ENCODE assay signal across 1 cellular context in the genomic region with DNA sequence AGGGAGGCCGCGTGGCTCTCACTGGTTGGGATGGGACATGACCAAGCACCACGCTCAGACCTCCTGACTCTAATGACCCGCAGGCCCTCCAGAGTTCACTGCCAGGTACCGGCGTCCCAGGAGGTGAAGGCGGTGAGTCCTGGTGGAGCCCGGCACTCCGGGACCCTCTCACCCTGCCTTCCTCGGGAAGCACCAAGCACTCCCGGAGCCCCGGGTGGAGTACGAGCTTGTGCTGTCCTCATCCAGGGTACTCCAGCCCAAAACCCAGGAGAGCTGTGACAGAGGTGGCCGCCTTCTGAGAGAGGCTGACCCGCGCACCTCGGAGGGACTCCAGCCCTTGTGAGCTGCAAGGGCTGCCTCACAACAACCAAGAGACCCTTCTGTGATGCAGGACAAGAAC.
TF ChIP-seq lines count a peak whose summit lies in the region.

No MANE protein-coding gene starts in this region.

TF ChIP-seq in K562, 482 proteins besides CTCF, POLR2A, EP300 and RAD21:
- TF ChIP-seq BCL6 (CRISPR knock-in tag; IDR thresholded peaks at IDR 0.05) (no peak), RBFOX2 (IDR thresholded peaks at IDR 0.05; ENCODE audit: low read depth, low read length) (0 out of 2 replicates have a peak, but pooled peaks have one; percentile 14)
